In genomic region chr9:113179839-113180238, GRCh38 we compare ENCODE assay signal across 16 cellular contexts.
"Had no signal": no experiment of that assay in that cellular context is flagged by ENCODE, and none has a peak within 500 bp of the region (broad histone marks: within the 10 kb centered on the region; RNA-seq: fewer than 3 reads in every experiment).

No MANE protein-coding gene starts in this region.

- H3K4me1 ChIP-seq: esophagus squamous epithelium, lower lobe of right lung, upper lobe of right lung had no signal

- H3K27ac ChIP-seq: esophagus squamous epithelium, lower lobe of right lung, thoracic aorta, upper lobe of right lung, WERI-Rb-1 had no signal

- ATAC-seq: activated CD4-positive, alpha-beta T cell treated with anti-CD3 and anti-CD28 coated beads for 36 hours; lower lobe of right lung; sciatic nerve; T-helper 17 cell; upper lobe of right lung had no signal

- H3K4me3 ChIP-seq: esophagus squamous epithelium, lower lobe of right lung, thoracic aorta, upper lobe of right lung had no signal

- DNase-seq: activated CD4-positive, alpha-beta memory T cell treated with anti-CD3 and anti-CD28 coated beads for 36 hours; activated CD4-positive, alpha-beta T cell treated with anti-CD3 and anti-CD28 coated beads for 36 hours; activated effector memory CD4-positive, alpha-beta T cell treated with Interleukin-2 at 50 U/mL for 16 hours; activated T-cell treated with anti-CD3 and anti-CD28 coated beads, Interleukin-2, amount 50 U/mL, for 24 hours; central memory CD4-positive, alpha-beta T cell; cortex of kidney; effector CD4-positive, alpha-beta T cell; esophagus squamous epithelium; kidney glomerular epithelial cell; lower lobe of right lung; stimulated activated CD4-positive, alpha-beta T cell treated with anti-CD3 and anti-CD28 coated beads, Interleukin-1b, Interleukin-23, amount 100 ng/mL, for 48 hours; T-helper 17 cell; upper lobe of right lung; WERI-Rb-1 had no signal

- H3K9me3 ChIP-seq: esophagus squamous epithelium, lower lobe of right lung, thoracic aorta, upper lobe of right lung had no signal

- H3K27me3 ChIP-seq: esophagus squamous epithelium, upper lobe of right lung had no signal
